8 cellular contexts compared by ENCODE assay signal in the genomic region with DNA sequence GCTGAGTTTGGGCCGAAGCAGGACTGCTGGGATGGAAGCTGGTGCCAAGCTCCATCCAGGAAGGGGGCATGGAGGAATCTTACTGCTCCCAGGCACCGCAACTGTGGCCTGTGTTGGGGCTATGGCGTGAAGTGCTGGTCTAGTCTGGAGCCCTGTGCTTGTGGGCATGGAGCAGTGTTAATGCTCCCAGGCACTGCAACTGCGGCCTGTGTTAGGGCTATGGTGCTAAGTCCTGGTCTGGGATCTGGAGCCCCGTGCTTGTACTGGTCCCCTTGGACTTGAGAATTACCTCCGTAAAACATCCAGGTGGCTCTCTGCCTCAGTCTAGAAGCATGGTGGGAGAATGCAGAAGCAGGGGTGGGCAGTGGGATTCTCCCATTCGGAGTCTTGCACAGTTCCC.
"Had no signal": no experiment of that assay in that cellular context is flagged by ENCODE, and none has a peak within 500 bp of the region (broad histone marks: within the 10 kb centered on the region; RNA-seq: fewer than 3 reads in every experiment).

No MANE protein-coding gene starts in this region.

- ATAC-seq: HepG2 had no signal

- H3K9ac ChIP-seq: GM23248 had no signal

- DNase-seq: GM23248, GOT3, H9, HCEC 1CT, KBM-7 had no signal

- H3K27ac ChIP-seq: GM23248, HL-60 had no signal

- H2AFZ ChIP-seq: GM23248 had no signal

- H3K4me3 ChIP-seq: GM23248 had no signal

- FAIRE-seq: H54, HepG2 had no signal
